In the genomic region with DNA sequence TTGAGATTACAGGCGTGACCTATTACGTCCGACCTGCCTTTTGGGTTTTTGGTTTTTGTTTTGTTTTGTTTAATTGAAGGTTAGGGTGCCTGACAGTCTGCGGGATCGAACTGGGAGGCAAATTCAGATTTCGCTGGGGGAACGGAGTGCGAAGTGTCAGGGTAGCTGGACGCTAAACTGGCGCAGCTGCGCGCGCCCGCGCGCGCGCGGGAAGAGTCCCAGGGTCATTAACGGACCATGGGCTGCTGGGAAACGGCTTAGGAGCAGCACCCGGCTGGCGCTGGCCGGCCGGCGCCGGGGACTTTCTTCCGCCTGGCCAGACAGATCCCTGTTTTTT, we compare ENCODE assay signal across 1 cellular context.
TF ChIP-seq lines count a peak whose summit lies in the region.

No MANE protein-coding gene starts in this region.

TF ChIP-seq in neural cell, 6 proteins besides CTCF, POLR2A, EP300 and RAD21 (continued from another document):
- TF ChIP-seq, protein P1, sequence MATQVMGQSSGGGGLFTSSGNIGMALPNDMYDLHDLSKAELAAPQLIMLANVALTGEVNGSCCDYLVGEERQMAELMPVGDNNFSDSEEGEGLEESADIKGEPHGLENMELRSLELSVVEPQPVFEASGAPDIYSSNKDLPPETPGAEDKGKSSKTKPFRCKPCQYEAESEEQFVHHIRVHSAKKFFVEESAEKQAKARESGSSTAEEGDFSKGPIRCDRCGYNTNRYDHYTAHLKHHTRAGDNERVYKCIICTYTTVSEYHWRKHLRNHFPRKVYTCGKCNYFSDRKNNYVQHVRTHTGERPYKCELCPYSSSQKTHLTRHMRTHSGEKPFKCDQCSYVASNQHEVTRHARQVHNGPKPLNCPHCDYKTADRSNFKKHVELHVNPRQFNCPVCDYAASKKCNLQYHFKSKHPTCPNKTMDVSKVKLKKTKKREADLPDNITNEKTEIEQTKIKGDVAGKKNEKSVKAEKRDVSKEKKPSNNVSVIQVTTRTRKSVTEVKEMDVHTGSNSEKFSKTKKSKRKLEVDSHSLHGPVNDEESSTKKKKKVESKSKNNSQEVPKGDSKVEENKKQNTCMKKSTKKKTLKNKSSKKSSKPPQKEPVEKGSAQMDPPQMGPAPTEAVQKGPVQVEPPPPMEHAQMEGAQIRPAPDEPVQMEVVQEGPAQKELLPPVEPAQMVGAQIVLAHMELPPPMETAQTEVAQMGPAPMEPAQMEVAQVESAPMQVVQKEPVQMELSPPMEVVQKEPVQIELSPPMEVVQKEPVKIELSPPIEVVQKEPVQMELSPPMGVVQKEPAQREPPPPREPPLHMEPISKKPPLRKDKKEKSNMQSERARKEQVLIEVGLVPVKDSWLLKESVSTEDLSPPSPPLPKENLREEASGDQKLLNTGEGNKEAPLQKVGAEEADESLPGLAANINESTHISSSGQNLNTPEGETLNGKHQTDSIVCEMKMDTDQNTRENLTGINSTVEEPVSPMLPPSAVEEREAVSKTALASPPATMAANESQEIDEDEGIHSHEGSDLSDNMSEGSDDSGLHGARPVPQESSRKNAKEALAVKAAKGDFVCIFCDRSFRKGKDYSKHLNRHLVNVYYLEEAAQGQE (IDR thresholded peaks at IDR 0.05; ENCODE audit: borderline replicate concordance): no peak
- TF ChIP-seq POLR2AphosphoS5 (IDR thresholded peaks at IDR 0.05) (no peak), TAF1 (IDR thresholded peaks at IDR 0.05; ENCODE audit: low read depth) (no peak), SMC3 (conservative IDR thresholded peaks at IDR 0.05; ENCODE audit: poor library complexity) (no peak)
